Comparison of ENCODE assay signal across 8 cellular contexts in genomic region chr9:34592895-34593601, GRCh38. TPM values are rescaled to one million over a fixed set of nuclear protein-coding genes. Genes with fewer than 3 reads are reported as not detected.
DNase-seq lines count a peak whose midpoint lies in the region; ATAC-seq and TF ChIP-seq lines count a peak whose summit lies in the region.

No MANE protein-coding gene starts in this region.

- peak; percentile 35 for ATAC-seq in CD4-positive, alpha-beta T cell (ENCODE audit: poor library complexity)
- peak in 2 of 3 donors; percentile 48 for ATAC-seq in natural killer cell
- ATAC-seq in HG02678 (IDR thresholded peaks at IDR 0.05; ENCODE audit: unreplicated experiment) = no peak

- H3K9me3 Mint-ChIP-seq in CD4-positive, alpha-beta T cell = no peaks in the 10 kb centered on the region
- H3K9me3 Mint-ChIP-seq in natural killer cell = no peaks in the 10 kb centered on the region

- peak overlapping the region; percentile 80 for H3K4me3 Mint-ChIP-seq in CD4-positive, alpha-beta T cell
- peak overlapping the region; percentile 55 for H3K4me3 Mint-ChIP-seq in natural killer cell

- H3K36me3 Mint-ChIP-seq in CD4-positive, alpha-beta T cell (ENCODE audit: low read depth) = no peaks in the 10 kb centered on the region
- no peaks in the 10 kb centered on the region for H3K36me3 Mint-ChIP-seq in natural killer cell

- H3K9me3 ChIP-seq in CD4-positive, alpha-beta T cell (ENCODE audit: control insufficient read depth, low read length) = no peaks in the 10 kb centered on the region

- CTCF ChIA-PET in CD4-positive, alpha-beta T cell (lab: Charles Lee) = interaction anchor here (2.5 kb wide), 1 partner anchor 189 kb away, joined by 11 read pairs; no protein-coding TSS in a partner anchor

- no peak for DNase-seq in CD4-positive, alpha-beta T cell
- DNase-seq in NCI-H146 treated with DMSO at 0.1 percent for 48 hours (lab: John Stamatoyannopoulos, UW; ENCODE audit: unreplicated experiment) (peak; percentile 17), fibroblast of gingiva (ENCODE audit: low read depth) (peak; percentile 30), natural killer cell (no peak), A172 (ENCODE audit: low spot score) (no peak), D341Med (ENCODE audit: low spot score) (no peak), HPDE6-E6E7 (ENCODE audit: extremely low spot score) (no peak)

- intact Hi-C loops in CD4-positive, alpha-beta T cell (cut with DNase I, micrococcal nuclease) = loop anchor here (5.0 to 10.0 kb wide), 2 partner anchors 48 to 261 kb away; no protein-coding TSS in a partner anchor
- intact Hi-C loops in natural killer cell (cut with micrococcal nuclease) = loop anchor here (5.0 kb wide), 1 partner anchor 156 kb away; no protein-coding TSS in a partner anchor

- H3K27me3 ChIP-seq in CD4-positive, alpha-beta T cell (ENCODE audit: control insufficient read depth, insufficient read depth, low read length) = peaks cover 61% of the 10 kb centered on the region

- no peak overlapping the region for H3K27ac ChIP-seq in CD4-positive, alpha-beta T cell (ENCODE audit: low read depth, low read length)

- POLR2A ChIA-PET in CD4-positive, alpha-beta T cell (lab: Charles Lee) = no interaction called here

- H3K27ac Mint-ChIP-seq in CD4-positive, alpha-beta T cell = no peak overlapping the region
- no peak overlapping the region for H3K27ac Mint-ChIP-seq in natural killer cell

- no peak for TF ChIP-seq CTCF in CD4-positive, alpha-beta T cell (IDR thresholded peaks at IDR 0.05)
- no peak for TF ChIP-seq CTCF in natural killer cell (IDR thresholded peaks at IDR 0.05)

- H3K4me1 Mint-ChIP-seq in CD4-positive, alpha-beta T cell (ENCODE audit: low read depth) = peaks cover 26% of the 10 kb centered on the region
- peaks cover 9 to 41% of the 10 kb centered on the region in 2 donors for H3K4me1 Mint-ChIP-seq in natural killer cell

- peaks cover 75% of the 10 kb centered on the region for H3K27me3 Mint-ChIP-seq in CD4-positive, alpha-beta T cell
- H3K27me3 Mint-ChIP-seq in natural killer cell (ENCODE audit: low read depth in 2 of 2) = peaks cover 41 to 67% of the 10 kb centered on the region in 2 donors

RNA-seq across cellular contexts. Expression of gene CNTFR, which starts 3.5 kb away (rescaled TPM):
- total RNA-seq in CD4-positive, alpha-beta T cell = not detected
- not detected for total RNA-seq in natural killer cell
- total RNA-seq in A172 (2014; rRNA removed; shearing (Covaris generic)) = 0.69 TPM in 1 of 2 replicates, not detected in the other

RNA-seq across cellular contexts. Expression of gene RPP25L, which starts 18.8 kb away (rescaled TPM):
- 1 to 10 TPM; 4.6 to 5.7 TPM for total RNA-seq in CD4-positive, alpha-beta T cell
- total RNA-seq in natural killer cell = 10 to 100 TPM in 1 of 3 donors, 1 to 10 TPM in 2; 9.3 to 15.0 (median 9.8) TPM
- total RNA-seq in A172 (2014; rRNA removed; shearing (Covaris generic)) = 20.1 and 26.2 TPM in 2 replicates

RNA-seq across cellular contexts. Expression of gene DCTN3, which starts 27.2 kb away (rescaled TPM):
- total RNA-seq in CD4-positive, alpha-beta T cell = 10 to 100 TPM; 81.5 to 84.4 TPM
- total RNA-seq in natural killer cell = 100 to 1,000 TPM; 135 to 171 (median 147) TPM
- total RNA-seq in A172 (2014; rRNA removed; shearing (Covaris generic)) = 98.4 and 138 TPM in 2 replicates

RNA-seq across cellular contexts. Expression of gene ARID3C, which starts 35.8 kb away (rescaled TPM):
- total RNA-seq in CD4-positive, alpha-beta T cell = under 1 TPM; 0.25 to 0.34 TPM
- under 1 TPM in 2 of 3 donors, not detected in 1; 0.24 to 0.77 TPM for total RNA-seq in natural killer cell
- 0.19 TPM in 1 of 2 replicates, not detected in the other for total RNA-seq in A172 (2014; rRNA removed; shearing (Covaris generic))

RNA-seq across cellular contexts. Expression of gene SIGMAR1, which starts 44.5 kb away (rescaled TPM):
- 10 to 100 TPM; 11.7 to 12.1 TPM for total RNA-seq in CD4-positive, alpha-beta T cell
- total RNA-seq in natural killer cell = 10 to 100 TPM; 22.1 to 29.8 (median 23.0) TPM
- 94.0 and 107 TPM in 2 replicates for total RNA-seq in A172 (2014; rRNA removed; shearing (Covaris generic))

Comparison
In these comparisons a context has a peak if more than half of its experiments do, and no peak if none do; other contexts are left out.
1. DNase-seq: peak in NCI-H146 treated with DMSO at 0.1 percent for 48 hours (single experiment) and fibroblast of gingiva (single experiment); none in CD4-positive, alpha-beta T cell (0 of 10), natural killer cell (single experiment), A172 (single experiment), D341Med (single experiment) and HPDE6-E6E7 (single experiment).